ENCODE assay signal across 8 cellular contexts in genomic region chr14:63759454-63759853, GRCh38. TPM values are rescaled to one million over a fixed set of nuclear protein-coding genes. Genes with fewer than 3 reads are reported as not detected.
DNase-seq lines count a peak whose midpoint lies in the region; ATAC-seq, FAIRE-seq and TF ChIP-seq lines count a peak whose summit lies in the region.

No MANE protein-coding gene starts in this region.

- 79% methylated on average over 5 of the region's 5 CpGs for WGBS in hepatocyte (ENCODE audit: low lambda C conversion rate, missing lambda C conversion rate)

- H3K4me3 ChIP-seq in hepatocyte (no peak overlapping the region), A673 (ENCODE audit: low read depth, low read length, poor library complexity, severe bottlenecking) (no peak overlapping the region)

- CTCF ChIA-PET in HEK293T (lab: Yijun Ruan, JAX) (no interaction called here), A673 (lab: Charles Lee) (no interaction called here)

- no peaks in the 10 kb centered on the region for H3K79me2 ChIP-seq in hepatocyte

- H3K9me3 ChIP-seq in hepatocyte (ENCODE audit: low read depth), result no peaks in the 10 kb centered on the region
- no peaks in the 10 kb centered on the region for H3K9me3 ChIP-seq in A673 (ENCODE audit: low read depth, low read length, poor library complexity, severe bottlenecking)

- TF ChIP-seq POLR2A in GM12892 (IDR thresholded peaks at IDR 0.05; ENCODE audit: low read depth, low read length), result no peak

- peak overlapping the region; percentile 91 for H3K27ac Mint-ChIP-seq in memory B cell

- POLR2A ChIA-PET in HEK293T (lab: Yijun Ruan, JAX) (no interaction called here), A673 (lab: Charles Lee; ENCODE audit: low non-redundant PET) (no interaction called here)

- peaks cover 8% of the 10 kb centered on the region for H3K4me1 Mint-ChIP-seq in memory B cell

- DNase-seq in GM12892 (ENCODE audit: insufficient read length) (no peak), RPMI8226 (peak; percentile 48), memory B cell (ENCODE audit: low spot score in 2 of 2) (no peak), HEK293T (ENCODE audit: extremely low spot score) (no peak), HUDEP-2 (lab: John Stamatoyannopoulos, UW; ENCODE audit: unreplicated experiment in 76 of 76) (no peak), hepatocyte (ENCODE audit: low spot score) (no peak), A673 (ENCODE audit: low spot score) (no peak)

- no peaks in the 10 kb centered on the region for H4K20me1 ChIP-seq in hepatocyte (ENCODE audit: insufficient read depth, poor library complexity, severe bottlenecking)

- no peaks in the 10 kb centered on the region for H3K27me3 Mint-ChIP-seq in memory B cell

- no peaks in the 10 kb centered on the region for H3K9me3 Mint-ChIP-seq in memory B cell

- TF ChIP-seq CTCF in hepatocyte (IDR thresholded peaks at IDR 0.05; ENCODE audit: poor library complexity), result no peak
- TF ChIP-seq CTCF in A673 (conservative IDR thresholded peaks at IDR 0.05; ENCODE audit: low read depth, low read length), result no peak

- peak; percentile 85 for ATAC-seq in GM21723 (IDR thresholded peaks at IDR 0.05; ENCODE audit: unreplicated experiment)
- peak; percentile 88 for ATAC-seq in memory B cell (ENCODE audit: low read depth)

- peak overlapping the region; percentile 71 for H3K4me3 Mint-ChIP-seq in memory B cell

- H3K36me3 ChIP-seq in hepatocyte (replicated peaks; ENCODE audit: insufficient read depth, low read depth) (no peaks in the 10 kb centered on the region), A673 (ENCODE audit: insufficient read depth, low read length, poor library complexity, severe bottlenecking) (no peaks in the 10 kb centered on the region)

- no peak overlapping the region for H3K27ac ChIP-seq in hepatocyte
- H3K27ac ChIP-seq in A673 (ENCODE audit: low read depth, low read length, poor library complexity, severe bottlenecking), result no peak overlapping the region

- H3K27me3 ChIP-seq in hepatocyte (no peaks in the 10 kb centered on the region), A673 (replicated peaks; ENCODE audit: insufficient read depth, low read depth, low read length, poor library complexity) (no peaks in the 10 kb centered on the region)

- FAIRE-seq in GM12892 (lab: Jason Lieb, UNC), result peak; percentile 79

- H2AFZ ChIP-seq in hepatocyte, result no peak overlapping the region

- no peaks in the 10 kb centered on the region for H3K9me2 ChIP-seq in hepatocyte (replicated peaks; ENCODE audit: insufficient read depth)

- H3K4me1 ChIP-seq in hepatocyte (ENCODE audit: insufficient read depth), result no peaks in the 10 kb centered on the region
- H3K4me1 ChIP-seq in A673 (ENCODE audit: insufficient read depth, low read length, poor library complexity, severe bottlenecking), result no peaks in the 10 kb centered on the region

- BruUV-seq in A673 (replicated peaks; lab: Mats Ljungman, UMichigan), result no TSS peak

- intact Hi-C loops in A673 (cut with micrococcal nuclease; ENCODE audit: unreplicated experiment), result no loop called here

- H3K4me2 ChIP-seq in hepatocyte, result no peak overlapping the region

- no peaks in the 10 kb centered on the region for H3K36me3 Mint-ChIP-seq in memory B cell

TF ChIP-seq in HEK293T, 16 proteins besides CTCF, POLR2A, EP300 and RAD21:
- TF ChIP-seq FOXA1 (IDR thresholded peaks at IDR 0.05) (no peak), L3MBTL2 (conservative IDR thresholded peaks at IDR 0.05) (no peak), SUZ12 (IDR thresholded peaks at IDR 0.05) (no peak), BHLHE40 (IDR thresholded peaks at IDR 0.05; ENCODE audit: borderline replicate concordance) (no peak), ZNF384 (IDR thresholded peaks at IDR 0.05) (no peak), NFRKB (IDR thresholded peaks at IDR 0.05) (no peak), LEF1 (IDR thresholded peaks at IDR 0.05; ENCODE audit: borderline replicate concordance) (no peak), FOXM1 (IDR thresholded peaks at IDR 0.05; ENCODE audit: borderline replicate concordance) (no peak), TARDBP (IDR thresholded peaks at IDR 0.05) (no peak), SP1 (IDR thresholded peaks at IDR 0.05) (no peak)
- TF ChIP-seq, protein P1, sequence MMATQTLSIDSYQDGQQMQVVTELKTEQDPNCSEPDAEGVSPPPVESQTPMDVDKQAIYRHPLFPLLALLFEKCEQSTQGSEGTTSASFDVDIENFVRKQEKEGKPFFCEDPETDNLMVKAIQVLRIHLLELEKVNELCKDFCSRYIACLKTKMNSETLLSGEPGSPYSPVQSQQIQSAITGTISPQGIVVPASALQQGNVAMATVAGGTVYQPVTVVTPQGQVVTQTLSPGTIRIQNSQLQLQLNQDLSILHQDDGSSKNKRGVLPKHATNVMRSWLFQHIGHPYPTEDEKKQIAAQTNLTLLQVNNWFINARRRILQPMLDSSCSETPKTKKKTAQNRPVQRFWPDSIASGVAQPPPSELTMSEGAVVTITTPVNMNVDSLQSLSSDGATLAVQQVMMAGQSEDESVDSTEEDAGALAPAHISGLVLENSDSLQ (IDR thresholded peaks at IDR 0.05), result no peak

RNA-seq across cellular contexts. Expression of gene SGPP1, which starts 31.6 kb away (rescaled TPM):
- polyA plus RNA-seq in GM12892 (2012; ENCODE audit: missing spikeins), result 16.6 TPM
- total RNA-seq in hepatocyte (19.8 and 23.9 TPM in 2 replicates), A673 (2021) (12.8 and 13.5 TPM in 2 replicates)
- polyA plus RNA-seq in hepatocyte, result 12.0 and 17.8 TPM in 2 replicates
